In genomic region chr19:40750285-40751064, GRCh38 we compare ENCODE assay signal across 8 cellular contexts. TPM values are rescaled to one million over a fixed set of nuclear protein-coding genes. Genes with fewer than 3 reads are reported as not detected.
DNase-seq lines count a peak whose midpoint lies in the region; FAIRE-seq and TF ChIP-seq lines count a peak whose summit lies in the region.

TSS of gene ACTMAP (minus strand) at chr19:40750477. CDS start at chr19:40749803, 674 bp downstream.

- intact Hi-C loops in activated naive CD4-positive, alpha-beta T cell treated with anti-CD3 and anti-CD28 coated beads for 36 hours (cut with micrococcal nuclease): loop anchor here (1.0 to 5.0 kb wide), 11 partner anchors 26 to 512 kb away; partner anchors contain the start of genes COQ8B, NUMBL, RAB4B and SERTAD3

- H3K9ac ChIP-seq in neuronal stem cell (ENCODE audit: low read depth, low read length, poor library complexity): peak within 1 kb of the TSS; percentile 85

- no peaks in the 10 kb centered on the region for H3K27me3 Mint-ChIP-seq in activated naive CD4-positive, alpha-beta T cell treated with anti-CD3 and anti-CD28 coated beads for 36 hours (ENCODE audit: low read depth)

- H3K79me1 ChIP-seq in neuronal stem cell (ENCODE audit: low read depth, low read length): peaks cover 6% of the 10 kb centered on the region

- peak within 1 kb of the TSS; percentile 94 for H2AFZ ChIP-seq in neuronal stem cell (ENCODE audit: low read length)

- CTCF ChIA-PET in HEK293T (lab: Yijun Ruan, JAX): interaction anchor here (1.2 kb wide), 1 partner anchor 87 kb away, joined by 7 read pairs; no protein-coding TSS in a partner anchor
- CTCF ChIA-PET in activated naive CD4-positive, alpha-beta T cell treated with anti-CD3 and anti-CD28 coated beads for 36 hours (lab: Charles Lee): interaction anchor here (0.9 to 1.3 kb wide), 5 partner anchors 20 to 558 kb away, joined by 3 to 10 read pairs (median 4); no protein-coding TSS in a partner anchor

- H3K4me3 ChIP-seq in neuronal stem cell (ENCODE audit: low read length in 2 of 2): peak within 1 kb of the TSS; percentile 84 to 96

- FAIRE-seq in frontal cortex (lab: Jason Lieb, UNC): peak; percentile 99

- peak within 1 kb of the TSS; percentile 78 for H3K4ac ChIP-seq in neuronal stem cell (ENCODE audit: low read length)

- H3K27ac Mint-ChIP-seq in activated naive CD4-positive, alpha-beta T cell treated with anti-CD3 and anti-CD28 coated beads for 36 hours: peak within 1 kb of the TSS; percentile 99

- peak within 1 kb of the TSS; percentile 44 for H3K23ac ChIP-seq in neuronal stem cell (ENCODE audit: low read depth, low read length, poor library complexity)

- H3K27ac ChIP-seq in neuronal stem cell (replicated peaks; ENCODE audit: low read length) (peak within 1 kb of the TSS; percentile 93), substantia nigra (ENCODE audit: low read depth, low read length, poor library complexity, severe bottlenecking) (peak within 1 kb of the TSS; percentile 95)

- H4K91ac ChIP-seq in neuronal stem cell (ENCODE audit: low read depth, low read length, poor library complexity): peak within 1 kb of the TSS; percentile 96

- DNase-seq in GF-D8 (lab: John Stamatoyannopoulos, UW): peak; percentile 99
- peak; percentile 99 for DNase-seq in HEK293T (ENCODE audit: extremely low spot score)
- DNase-seq in MV-4-11 (lab: John Stamatoyannopoulos, UW): peak; percentile 100
- DNase-seq in SK-MEL-5 (ENCODE audit: low read depth, low spot score): peak; percentile 100
- DNase-seq in activated naive CD4-positive, alpha-beta T cell treated with anti-CD3 and anti-CD28 coated beads for 36 hours: peak; percentile 100
- DNase-seq in frontal cortex (ENCODE audit: low spot score in 2 of 2): peak; percentile 93 to 98
- peak; percentile 100 for DNase-seq in neuronal stem cell (ENCODE audit: low spot score)
- DNase-seq in substantia nigra (lab: John Stamatoyannopoulos, UW): peak; percentile 95 to 100 (median 100)

- in situ Hi-C loops in SK-MEL-5 (cut with HindIII; ENCODE audit: low pct_unique_long_range_greater_than_20kb, low sequenced_read_pairs): no loop called here

- no peak within 1 kb of the TSS for H2BK120ac ChIP-seq in neuronal stem cell (ENCODE audit: low read depth, low read length)

- peak within 1 kb of the TSS; percentile 84 for H3K4me2 ChIP-seq in neuronal stem cell (ENCODE audit: insufficient read depth, low read length, poor library complexity, severe bottlenecking)

- H3K9me3 ChIP-seq in neuronal stem cell (replicated peaks in 1 of 2; ENCODE audit: control insufficient read depth in 2 of 2, insufficient read depth in 1 of 2, low read depth in 1 of 2, low read length in 2 of 2): peaks cover 0 to 3% of the 10 kb centered on the region in 2 donors

- no CpG with 5 or more reads among the region's 52 CpGs for WGBS in neuronal stem cell (ENCODE audit: extremely low coverage in 2 of 2, insufficient read length in 2 of 2, insufficient replicate concordance in 1 of 2), 2 donors

- peaks cover 10 to 36% of the 10 kb centered on the region in 2 donors for H3K36me3 ChIP-seq in neuronal stem cell (replicated peaks in 1 of 2; ENCODE audit: control insufficient read depth in 2 of 2, insufficient read depth in 2 of 2, low read length in 2 of 2)

- H2BK12ac ChIP-seq in neuronal stem cell (ENCODE audit: low read length): peak within 1 kb of the TSS; percentile 50

- H4K8ac ChIP-seq in neuronal stem cell (ENCODE audit: low read depth, low read length): peak within 1 kb of the TSS; percentile 75

- H3K18ac ChIP-seq in neuronal stem cell (ENCODE audit: low read length): peak within 1 kb of the TSS; percentile 99

- H2BK15ac ChIP-seq in neuronal stem cell (ENCODE audit: low read length): no peak within 1 kb of the TSS

- no peak within 1 kb of the TSS for H3K14ac ChIP-seq in neuronal stem cell (ENCODE audit: low read length)

- H3K36me3 Mint-ChIP-seq in activated naive CD4-positive, alpha-beta T cell treated with anti-CD3 and anti-CD28 coated beads for 36 hours (ENCODE audit: low read depth): peaks cover 36% of the 10 kb centered on the region

- peak within 1 kb of the TSS; percentile 99 for H3K4me3 Mint-ChIP-seq in activated naive CD4-positive, alpha-beta T cell treated with anti-CD3 and anti-CD28 coated beads for 36 hours

- peaks cover 13 to 16% of the 10 kb centered on the region in 2 donors for H3K4me1 ChIP-seq in neuronal stem cell (ENCODE audit: control insufficient read depth in 2 of 2, insufficient read depth in 1 of 2, low read depth in 1 of 2, low read length in 2 of 2)

- POLR2A ChIA-PET in HEK293T (lab: Yijun Ruan, JAX): interaction anchor here (0.6 to 5.0 kb wide), 22 partner anchors 9 to 136 kb away, joined by 3 to 55 read pairs (median 4); partner anchors contain the start of genes COQ8B, EGLN2, ITPKC and RAB4B

- H3K27me3 ChIP-seq in neuronal stem cell (ENCODE audit: control insufficient read depth in 3 of 3, insufficient read depth in 3 of 3, low read depth in 1 of 3, low read length in 3 of 3): no peaks in the 10 kb centered on the region

- H2AK5ac ChIP-seq in neuronal stem cell (ENCODE audit: low read depth, low read length): peak within 1 kb of the TSS; percentile 89

- H3K4me1 Mint-ChIP-seq in activated naive CD4-positive, alpha-beta T cell treated with anti-CD3 and anti-CD28 coated beads for 36 hours (ENCODE audit: low read depth): peaks cover 35% of the 10 kb centered on the region

- no peak within 1 kb of the TSS for H2BK5ac ChIP-seq in neuronal stem cell (ENCODE audit: low read length)

- H3K9me3 Mint-ChIP-seq in activated naive CD4-positive, alpha-beta T cell treated with anti-CD3 and anti-CD28 coated beads for 36 hours: no peaks in the 10 kb centered on the region

TF ChIP-seq in HEK293T, 16 proteins besides CTCF, POLR2A, EP300 and RAD21:
- peak; percentile 96 for TF ChIP-seq L3MBTL2 (conservative IDR thresholded peaks at IDR 0.05)
- no peak for TF ChIP-seq FOXA1 (IDR thresholded peaks at IDR 0.05)
- peak; percentile 83 for TF ChIP-seq ELF4 (IDR thresholded peaks at IDR 0.05)
- peak; percentile 82 for TF ChIP-seq NFRKB (IDR thresholded peaks at IDR 0.05)
- TF ChIP-seq PKNOX1 (IDR thresholded peaks at IDR 0.05): peak; percentile 91
- TF ChIP-seq CTBP1 (IDR thresholded peaks at IDR 0.05; ENCODE audit: borderline replicate concordance): no peak
- no peak for TF ChIP-seq ZNF384 (IDR thresholded peaks at IDR 0.05)
- no peak for TF ChIP-seq FOXM1 (IDR thresholded peaks at IDR 0.05; ENCODE audit: borderline replicate concordance)
- TF ChIP-seq ARNT (IDR thresholded peaks at IDR 0.05): no peak

RNA-seq across cellular contexts. Expression of gene ACTMAP, which starts in this region (rescaled TPM):
- 0.13 and 0.51 TPM in 2 replicates for total RNA-seq in SK-MEL-5 (2014; rRNA removed; shearing (Covaris generic))
- polyA plus RNA-seq in SK-MEL-5 (2015; cell fraction: cytosol; rRNA removed): 5.2 and 11.3 TPM in 2 replicates
- 7.1 and 14.3 TPM in 2 replicates for polyA plus RNA-seq in SK-MEL-5 (2015; cell fraction: nucleus; rRNA removed)
- 10 to 100 TPM; 23.0 to 25.0 TPM for total RNA-seq in activated naive CD4-positive, alpha-beta T cell treated with anti-CD3 and anti-CD28 coated beads for 36 hours
- under 0.01 TPM for total RNA-seq in frontal cortex
- 12.8 TPM for polyA plus RNA-seq in neuronal stem cell (2013, experiment 1 of 2)
- polyA plus RNA-seq in neuronal stem cell (2013, experiment 2 of 2): 13.2 TPM

Comparison
In these comparisons a context has a peak if more than half of its experiments do, and no peak if none do; other contexts are left out.
1. Peak in every context shown above with its lines: DNase-seq, H3K4me3 ChIP-seq and H3K27ac ChIP-seq.
2. RNA of gene ACTMAP (total RNA-seq): 23.0 to 25.0 TPM in activated naive CD4-positive, alpha-beta T cell treated with anti-CD3 and anti-CD28 coated beads for 36 hours; 0.13 to 0.51 TPM in SK-MEL-5 and under 0.01 TPM in frontal cortex (single experiment); every median in the first group is over 10 times any median in the second.
3. Peak in DNase-seq in frontal cortex; RNA of the gene not detected or under 1 TPM.